ENCODE assay signal across 21 cellular contexts in the genomic region with DNA sequence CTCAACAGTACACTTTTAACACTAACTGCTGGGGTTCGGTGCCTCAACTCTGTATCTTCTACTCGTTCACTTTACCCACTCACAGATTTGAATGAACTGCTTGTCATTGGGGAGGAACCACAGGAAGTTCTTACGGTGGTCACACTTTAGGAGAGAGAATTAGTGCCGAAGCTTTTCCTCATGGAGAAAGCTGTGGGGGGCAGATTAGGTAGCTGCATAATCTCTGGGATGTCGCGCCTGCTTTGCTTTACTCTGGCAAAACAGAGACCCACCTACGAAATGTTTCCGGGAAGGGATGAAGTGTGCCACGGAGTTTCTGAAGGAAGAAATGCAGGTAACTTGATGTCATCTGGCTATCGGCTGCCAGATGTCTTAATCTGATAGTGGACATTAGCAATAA.
A peak's percentile ranks its signal among the peaks of the same experiment; 100 is the strongest.
DNase-seq lines count a peak whose midpoint lies in the region; ATAC-seq and TF ChIP-seq lines count a peak whose summit lies in the region.
"Had no signal": no experiment of that assay in that cellular context is flagged by ENCODE, and none has a peak within 500 bp of the region (broad histone marks: within the 10 kb centered on the region; RNA-seq: fewer than 3 reads in every experiment).

No MANE protein-coding gene starts in this region.

- no peaks in the 10 kb centered on the region for H3K36me3 ChIP-seq in heart right ventricle
- H3K36me3 ChIP-seq in mesendoderm (ENCODE audit: control insufficient read depth, insufficient read depth, low read length): no peaks in the 10 kb centered on the region
- H3K36me3 ChIP-seq: BE2C; BLaER1 treated with 17β-estradiol and CSF1 and Interleukin-3, amounts not matched to agents 10 nM and 100 nM had no signal

- H4K8ac ChIP-seq in mesendoderm (ENCODE audit: low read depth, low read length): no peak overlapping the region

- H3K4me3 ChIP-seq in heart right ventricle (peak overlapping the region in 6 of 10 donors; percentile 10 to 44 (median 34)), mesendoderm (ENCODE audit: low read length) (no peak overlapping the region)
- H3K4me3 ChIP-seq: BLaER1 treated with 17β-estradiol and CSF1 and Interleukin-3, amounts not matched to agents 10 nM and 100 nM; GM12878; GM23248 had no signal

- peak in 6 of 8 donors; percentile 9 to 49 (median 29) for ATAC-seq in heart right ventricle
- ATAC-seq: GM12878 had no signal

- H3K27ac ChIP-seq in heart right ventricle (peak overlapping the region in 6 of 10 donors; percentile 13 to 67 (median 61)), mesendoderm (ENCODE audit: low read depth, low read length) (no peak overlapping the region)
- H3K27ac ChIP-seq: 22Rv1; BLaER1 treated with 17β-estradiol and CSF1 and Interleukin-3, amounts not matched to agents 10 nM and 100 nM; GM23248 had no signal

- no peak overlapping the region for H2BK120ac ChIP-seq in mesendoderm (ENCODE audit: low read depth, low read length)

- H3K79me1 ChIP-seq in mesendoderm (ENCODE audit: low read length): no peaks in the 10 kb centered on the region

- intact Hi-C loops in heart right ventricle (cut with DNase I) (no loop called here), cardiac septum (cut with DNase I) (loop anchor here (1.0 kb wide), 1 partner anchor 21 kb away; no protein-coding TSS in a partner anchor)

- H3K56ac ChIP-seq in mesendoderm (ENCODE audit: low read length): no peak overlapping the region

- no peak overlapping the region for H2BK5ac ChIP-seq in mesendoderm (ENCODE audit: low read length)

- no peak overlapping the region for H3K23ac ChIP-seq in mesendoderm (ENCODE audit: low read length)

- H3K4me2 ChIP-seq in mesendoderm (ENCODE audit: low read length): no peak overlapping the region
- H3K4me2 ChIP-seq: BLaER1 treated with 17β-estradiol and CSF1 and Interleukin-3, amounts not matched to agents 10 nM and 100 nM had no signal

- H3K4ac ChIP-seq in mesendoderm (ENCODE audit: low read depth, low read length): no peak overlapping the region

- H3K4me1 ChIP-seq in heart right ventricle: peaks cover 0 to 24% (median 0%) of the 10 kb centered on the region in 9 donors
- H3K4me1 ChIP-seq in mesendoderm (ENCODE audit: control insufficient read depth, low read depth, low read length): peaks cover 2% of the 10 kb centered on the region
- H3K4me1 ChIP-seq: BE2C; BLaER1 treated with 17β-estradiol and CSF1 and Interleukin-3, amounts not matched to agents 10 nM and 100 nM had no signal

- no peak overlapping the region for H2BK15ac ChIP-seq in mesendoderm (replicated peaks; ENCODE audit: low read depth)

- no peaks in the 10 kb centered on the region for H3K27me3 ChIP-seq in heart right ventricle
- no peaks in the 10 kb centered on the region for H3K27me3 ChIP-seq in mesendoderm (ENCODE audit: insufficient read depth, low read length, poor library complexity)
- H3K27me3 ChIP-seq: BE2C; BLaER1 treated with 17β-estradiol and CSF1 and Interleukin-3, amounts not matched to agents 10 nM and 100 nM had no signal

- no peak for TF ChIP-seq CTCF in heart right ventricle (IDR thresholded peaks at IDR 0.05)

- no peak overlapping the region for H3K9ac ChIP-seq in mesendoderm (ENCODE audit: low read length)
- H3K9ac ChIP-seq: BLaER1 treated with 17β-estradiol and CSF1 and Interleukin-3, amounts not matched to agents 10 nM and 100 nM; GM23248 had no signal

- no peak overlapping the region for H4K5ac ChIP-seq in mesendoderm (ENCODE audit: low read length)

- H3K18ac ChIP-seq in mesendoderm (ENCODE audit: low read length): no peak overlapping the region

- WGBS in heart right ventricle, 2 donors: 29 to 30% methylated on average over 10 of the region's 10 CpGs
- no CpG with 5 or more reads among the region's 10 CpGs for WGBS in mesendoderm (ENCODE audit: extremely low coverage, insufficient coverage, low lambda C conversion rate)

- peaks cover 0 to 15% (median 5%) of the 10 kb centered on the region in 11 donors for H3K9me3 ChIP-seq in heart right ventricle
- H3K9me3 ChIP-seq: BE2C; BLaER1 treated with 17β-estradiol and CSF1 and Interleukin-3, amounts not matched to agents 10 nM and 100 nM had no signal

- DNase-seq in NCI-H146 (lab: John Stamatoyannopoulos, UW) (peak; percentile 46), NCI-H146 treated with DMSO at 0.1 percent for 48 hours (lab: John Stamatoyannopoulos, UW; ENCODE audit: unreplicated experiment) (no peak), heart right ventricle (no peak), cardiac septum (ENCODE audit: low spot score) (no peak), mesendoderm (peak; percentile 91), HPDE6-E6E7 (ENCODE audit: extremely low spot score) (no peak)
- DNase-seq in activated CD4-positive, CD25-positive, alpha-beta regulatory T cell (lab: John Stamatoyannopoulos, UW): no peak
- DNase-seq: AML-193; BE2C; CD4-positive, alpha-beta T cell; CD8-positive, alpha-beta memory T cell; DMS 273 treated with DMSO at 0.1 percent for 48 hours; DMS79; EL; GDM1; GM23248; H7; HCEC 1CT had no signal

- no peaks in the 10 kb centered on the region for H3K79me2 ChIP-seq in mesendoderm (ENCODE audit: control insufficient read depth, insufficient read depth, low read length)

- H2AK5ac ChIP-seq in mesendoderm (ENCODE audit: low read length): no peak overlapping the region

Comparison
In these comparisons a context has a peak if more than half of its experiments do, and no peak if none do; other contexts are left out.
1. DNase-seq: peak in NCI-H146 (single experiment) and mesendoderm (single experiment); none in NCI-H146 treated with DMSO at 0.1 percent for 48 hours (single experiment), heart right ventricle (0 of 2), cardiac septum (single experiment), HPDE6-E6E7 (single experiment) and activated CD4-positive, CD25-positive, alpha-beta regulatory T cell (0 of 4).